In the genomic region with DNA sequence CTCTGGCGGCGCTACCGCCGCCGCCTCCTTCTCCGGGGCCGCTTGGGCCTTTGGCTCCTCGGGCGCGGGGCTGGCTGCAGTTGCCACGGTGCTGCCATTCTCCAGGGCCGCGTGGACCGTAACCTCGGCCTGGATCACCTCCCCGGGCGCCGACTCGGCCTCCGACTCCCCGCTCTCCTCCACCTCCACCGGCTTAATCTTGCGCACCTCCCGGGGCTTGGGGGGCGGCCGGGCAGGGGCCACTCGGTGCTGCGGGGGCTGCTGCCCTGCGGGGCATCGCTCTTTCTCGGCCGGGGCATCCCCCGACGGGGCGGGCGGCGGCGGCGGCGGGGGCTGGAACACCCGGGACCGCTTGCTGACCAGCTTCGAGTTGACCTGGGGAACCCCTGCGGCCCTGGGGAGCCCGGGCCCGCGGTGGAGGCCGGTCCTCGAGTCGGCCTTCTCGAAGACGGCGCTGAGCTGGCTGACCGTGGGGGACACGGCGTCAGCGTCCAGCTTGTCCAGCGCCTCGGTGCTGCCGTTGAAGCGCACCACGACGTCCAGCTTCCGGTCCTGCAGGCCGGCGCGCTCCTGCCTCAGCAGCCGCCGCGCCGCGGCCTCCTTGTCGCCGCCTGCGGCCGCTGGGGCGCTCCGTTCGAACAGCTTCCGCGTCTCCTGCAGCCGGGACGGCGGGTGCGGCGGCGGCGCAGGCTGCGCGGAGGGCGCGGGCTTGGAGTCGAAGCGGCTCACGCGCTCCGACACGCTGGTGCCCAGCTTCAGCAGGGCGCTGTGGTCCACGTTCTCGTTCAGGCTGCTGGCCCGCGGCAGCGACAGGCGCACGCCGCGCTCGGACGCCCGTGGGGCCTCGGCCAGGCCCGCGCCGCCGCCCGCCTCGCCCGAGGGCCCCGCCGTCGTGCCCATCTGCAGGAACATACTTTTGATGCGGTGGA, we compare ENCODE assay signal across 1 cellular context.
TF ChIP-seq lines count a peak whose summit lies in the region.

No MANE protein-coding gene starts in this region.

TF ChIP-seq in HepG2, 621 proteins besides CTCF, POLR2A, EP300 and RAD21 (continued from another document and continues in another):
- TF ChIP-seq, protein P1, sequence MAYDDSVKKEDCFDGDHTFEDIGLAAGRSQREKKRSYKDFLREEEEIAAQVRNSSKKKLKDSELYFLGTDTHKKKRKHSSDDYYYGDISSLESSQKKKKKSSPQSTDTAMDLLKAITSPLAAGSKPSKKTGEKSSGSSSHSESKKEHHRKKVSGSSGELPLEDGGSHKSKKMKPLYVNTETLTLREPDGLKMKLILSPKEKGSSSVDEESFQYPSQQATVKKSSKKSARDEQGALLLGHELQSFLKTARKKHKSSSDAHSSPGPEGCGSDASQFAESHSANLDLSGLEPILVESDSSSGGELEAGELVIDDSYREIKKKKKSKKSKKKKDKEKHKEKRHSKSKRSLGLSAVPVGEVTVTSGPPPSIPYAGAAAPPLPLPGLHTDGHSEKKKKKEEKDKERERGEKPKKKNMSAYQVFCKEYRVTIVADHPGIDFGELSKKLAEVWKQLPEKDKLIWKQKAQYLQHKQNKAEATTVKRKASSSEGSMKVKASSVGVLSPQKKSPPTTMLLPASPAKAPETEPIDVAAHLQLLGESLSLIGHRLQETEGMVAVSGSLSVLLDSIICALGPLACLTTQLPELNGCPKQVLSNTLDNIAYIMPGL (CRISPR knock-in tag; IDR thresholded peaks at IDR 0.05; ENCODE audit: borderline replicate concordance in 1 of 2, low read depth in 1 of 2) = peak; percentile 82 to 86; a peak in 3 of 4 replicates
- TF ChIP-seq TBX3 (IDR thresholded peaks at IDR 0.05; ENCODE audit: borderline replicate concordance) (no peak), FOXK2 (IDR thresholded peaks at IDR 0.05) (no peak), ZNF484 (CRISPR knock-in tag; IDR thresholded peaks at IDR 0.05; ENCODE audit: borderline replicate concordance, low read depth) (no peak), KAT2B (IDR thresholded peaks at IDR 0.05; ENCODE audit: borderline replicate concordance, low read depth, low read length) (no peak), ZC3H4 (CRISPR knock-in tag; IDR thresholded peaks at IDR 0.05; ENCODE audit: borderline replicate concordance) (no peak), TSC22D2 (CRISPR knock-in tag; IDR thresholded peaks at IDR 0.05; ENCODE audit: borderline replicate concordance) (no peak), ZNF207 (IDR thresholded peaks at IDR 0.05; ENCODE audit: borderline replicate concordance) (no peak), YY1 (IDR thresholded peaks at IDR 0.05; ENCODE audit: insufficient read depth, insufficient replicate concordance, low read depth, low read length) (peak; percentile 11), JUN (CRISPR knock-in tag; IDR thresholded peaks at IDR 0.05) (no peak), KMT2A (CRISPR knock-in tag; IDR thresholded peaks at IDR 0.05) (peak; percentile 85), ZNF776 (CRISPR knock-in tag; IDR thresholded peaks at IDR 0.05) (peak; percentile 90), FLYWCH1 (CRISPR knock-in tag; IDR thresholded peaks at IDR 0.05) (no peak; the same call in 1 of the 2 replicates), FOXC1 (CRISPR knock-in tag; IDR thresholded peaks at IDR 0.05; ENCODE audit: borderline replicate concordance) (no peak), THAP11 (CRISPR knock-in tag; IDR thresholded peaks at IDR 0.05) (peak; percentile 25; the same call in 1 of the 2 replicates), SRSF1 (optimal IDR thresholded peaks at IDR 0.05; ENCODE audit: low read depth, low read length) (no peak), HNRNPH1 (optimal IDR thresholded peaks at IDR 0.05; ENCODE audit: low read depth, low read length) (no peak), SAP130 (CRISPR knock-in tag; IDR thresholded peaks at IDR 0.05; ENCODE audit: low read depth) (peak; percentile 80), ZNF737 (CRISPR knock-in tag; IDR thresholded peaks at IDR 0.05; ENCODE audit: borderline replicate concordance) (no peak), AGO1 (IDR thresholded peaks at IDR 0.05; ENCODE audit: low read depth, low read length, poor library complexity, severe bottlenecking) (peak; percentile 28), GTF2F1 (IDR thresholded peaks at IDR 0.05; ENCODE audit: low read length) (no peak)
- TF ChIP-seq, protein P2, sequence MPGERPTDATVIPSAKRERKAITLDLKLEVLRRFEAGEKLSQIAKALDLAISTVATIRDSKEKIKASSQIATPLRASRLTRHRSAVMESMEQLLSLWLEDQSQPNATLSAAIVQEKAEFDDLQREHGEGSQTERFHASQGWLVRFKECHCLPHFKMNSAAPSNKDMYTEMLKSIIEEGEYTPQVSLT (CRISPR knock-in tag; IDR thresholded peaks at IDR 0.05; ENCODE audit: borderline replicate concordance, low read depth) = no peak
- TF ChIP-seq, protein P3, sequence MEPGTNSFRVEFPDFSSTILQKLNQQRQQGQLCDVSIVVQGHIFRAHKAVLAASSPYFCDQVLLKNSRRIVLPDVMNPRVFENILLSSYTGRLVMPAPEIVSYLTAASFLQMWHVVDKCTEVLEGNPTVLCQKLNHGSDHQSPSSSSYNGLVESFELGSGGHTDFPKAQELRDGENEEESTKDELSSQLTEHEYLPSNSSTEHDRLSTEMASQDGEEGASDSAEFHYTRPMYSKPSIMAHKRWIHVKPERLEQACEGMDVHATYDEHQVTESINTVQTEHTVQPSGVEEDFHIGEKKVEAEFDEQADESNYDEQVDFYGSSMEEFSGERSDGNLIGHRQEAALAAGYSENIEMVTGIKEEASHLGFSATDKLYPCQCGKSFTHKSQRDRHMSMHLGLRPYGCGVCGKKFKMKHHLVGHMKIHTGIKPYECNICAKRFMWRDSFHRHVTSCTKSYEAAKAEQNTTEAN (CRISPR knock-in tag; conservative IDR thresholded peaks at IDR 0.05) = peak; percentile 60; the same call in 1 of the 2 replicates
- TF ChIP-seq, protein P4, sequence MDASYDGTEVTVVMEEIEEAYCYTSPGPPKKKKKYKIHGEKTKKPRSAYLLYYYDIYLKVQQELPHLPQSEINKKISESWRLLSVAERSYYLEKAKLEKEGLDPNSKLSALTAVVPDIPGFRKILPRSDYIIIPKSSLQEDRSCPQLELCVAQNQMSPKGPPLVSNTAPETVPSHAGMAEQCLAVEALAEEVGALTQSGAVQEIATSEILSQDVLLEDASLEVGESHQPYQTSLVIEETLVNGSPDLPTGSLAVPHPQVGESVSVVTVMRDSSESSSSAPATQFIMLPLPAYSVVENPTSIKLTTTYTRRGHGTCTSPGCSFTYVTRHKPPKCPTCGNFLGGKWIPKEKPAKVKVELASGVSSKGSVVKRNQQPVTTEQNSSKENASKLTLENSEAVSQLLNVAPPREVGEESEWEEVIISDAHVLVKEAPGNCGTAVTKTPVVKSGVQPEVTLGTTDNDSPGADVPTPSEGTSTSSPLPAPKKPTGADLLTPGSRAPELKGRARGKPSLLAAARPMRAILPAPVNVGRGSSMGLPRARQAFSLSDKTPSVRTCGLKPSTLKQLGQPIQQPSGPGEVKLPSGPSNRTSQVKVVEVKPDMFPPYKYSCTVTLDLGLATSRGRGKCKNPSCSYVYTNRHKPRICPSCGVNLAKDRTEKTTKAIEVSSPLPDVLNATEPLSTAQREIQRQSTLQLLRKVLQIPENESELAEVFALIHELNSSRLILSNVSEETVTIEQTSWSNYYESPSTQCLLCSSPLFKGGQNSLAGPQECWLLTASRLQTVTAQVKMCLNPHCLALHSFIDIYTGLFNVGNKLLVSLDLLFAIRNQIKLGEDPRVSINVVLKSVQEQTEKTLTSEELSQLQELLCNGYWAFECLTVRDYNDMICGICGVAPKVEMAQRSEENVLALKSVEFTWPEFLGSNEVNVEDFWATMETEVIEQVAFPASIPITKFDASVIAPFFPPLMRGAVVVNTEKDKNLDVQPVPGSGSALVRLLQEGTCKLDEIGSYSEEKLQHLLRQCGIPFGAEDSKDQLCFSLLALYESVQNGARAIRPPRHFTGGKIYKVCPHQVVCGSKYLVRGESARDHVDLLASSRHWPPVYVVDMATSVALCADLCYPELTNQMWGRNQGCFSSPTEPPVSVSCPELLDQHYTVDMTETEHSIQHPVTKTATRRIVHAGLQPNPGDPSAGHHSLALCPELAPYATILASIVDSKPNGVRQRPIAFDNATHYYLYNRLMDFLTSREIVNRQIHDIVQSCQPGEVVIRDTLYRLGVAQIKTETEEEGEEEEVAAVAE (CRISPR knock-in tag; IDR thresholded peaks at IDR 0.05; ENCODE audit: borderline replicate concordance) = no peak
- TF ChIP-seq, protein P5, sequence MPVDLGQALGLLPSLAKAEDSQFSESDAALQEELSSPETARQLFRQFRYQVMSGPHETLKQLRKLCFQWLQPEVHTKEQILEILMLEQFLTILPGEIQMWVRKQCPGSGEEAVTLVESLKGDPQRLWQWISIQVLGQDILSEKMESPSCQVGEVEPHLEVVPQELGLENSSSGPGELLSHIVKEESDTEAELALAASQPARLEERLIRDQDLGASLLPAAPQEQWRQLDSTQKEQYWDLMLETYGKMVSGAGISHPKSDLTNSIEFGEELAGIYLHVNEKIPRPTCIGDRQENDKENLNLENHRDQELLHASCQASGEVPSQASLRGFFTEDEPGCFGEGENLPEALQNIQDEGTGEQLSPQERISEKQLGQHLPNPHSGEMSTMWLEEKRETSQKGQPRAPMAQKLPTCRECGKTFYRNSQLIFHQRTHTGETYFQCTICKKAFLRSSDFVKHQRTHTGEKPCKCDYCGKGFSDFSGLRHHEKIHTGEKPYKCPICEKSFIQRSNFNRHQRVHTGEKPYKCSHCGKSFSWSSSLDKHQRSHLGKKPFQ (CRISPR knock-in tag; IDR thresholded peaks at IDR 0.05; ENCODE audit: insufficient replicate concordance) = no peak
- TF ChIP-seq, protein P6, sequence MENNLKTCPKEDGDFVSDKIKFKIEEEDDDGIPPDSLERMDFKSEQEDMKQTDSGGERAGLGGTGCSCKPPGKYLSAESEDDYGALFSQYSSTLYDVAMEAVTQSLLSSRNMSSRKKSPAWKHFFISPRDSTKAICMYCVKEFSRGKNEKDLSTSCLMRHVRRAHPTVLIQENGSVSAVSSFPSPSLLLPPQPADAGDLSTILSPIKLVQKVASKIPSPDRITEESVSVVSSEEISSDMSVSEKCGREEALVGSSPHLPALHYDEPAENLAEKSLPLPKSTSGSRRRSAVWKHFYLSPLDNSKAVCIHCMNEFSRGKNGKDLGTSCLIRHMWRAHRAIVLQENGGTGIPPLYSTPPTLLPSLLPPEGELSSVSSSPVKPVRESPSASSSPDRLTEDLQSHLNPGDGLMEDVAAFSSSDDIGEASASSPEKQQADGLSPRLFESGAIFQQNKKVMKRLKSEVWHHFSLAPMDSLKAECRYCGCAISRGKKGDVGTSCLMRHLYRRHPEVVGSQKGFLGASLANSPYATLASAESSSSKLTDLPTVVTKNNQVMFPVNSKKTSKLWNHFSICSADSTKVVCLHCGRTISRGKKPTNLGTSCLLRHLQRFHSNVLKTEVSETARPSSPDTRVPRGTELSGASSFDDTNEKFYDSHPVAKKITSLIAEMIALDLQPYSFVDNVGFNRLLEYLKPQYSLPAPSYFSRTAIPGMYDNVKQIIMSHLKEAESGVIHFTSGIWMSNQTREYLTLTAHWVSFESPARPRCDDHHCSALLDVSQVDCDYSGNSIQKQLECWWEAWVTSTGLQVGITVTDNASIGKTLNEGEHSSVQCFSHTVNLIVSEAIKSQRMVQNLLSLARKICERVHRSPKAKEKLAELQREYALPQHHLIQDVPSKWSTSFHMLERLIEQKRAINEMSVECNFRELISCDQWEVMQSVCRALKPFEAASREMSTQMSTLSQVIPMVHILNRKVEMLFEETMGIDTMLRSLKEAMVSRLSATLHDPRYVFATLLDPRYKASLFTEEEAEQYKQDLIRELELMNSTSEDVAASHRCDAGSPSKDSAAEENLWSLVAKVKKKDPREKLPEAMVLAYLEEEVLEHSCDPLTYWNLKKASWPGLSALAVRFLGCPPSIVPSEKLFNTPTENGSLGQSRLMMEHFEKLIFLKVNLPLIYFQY (CRISPR knock-in tag; IDR thresholded peaks at IDR 0.05; ENCODE audit: borderline replicate concordance) = no peak
- TF ChIP-seq, protein P7, sequence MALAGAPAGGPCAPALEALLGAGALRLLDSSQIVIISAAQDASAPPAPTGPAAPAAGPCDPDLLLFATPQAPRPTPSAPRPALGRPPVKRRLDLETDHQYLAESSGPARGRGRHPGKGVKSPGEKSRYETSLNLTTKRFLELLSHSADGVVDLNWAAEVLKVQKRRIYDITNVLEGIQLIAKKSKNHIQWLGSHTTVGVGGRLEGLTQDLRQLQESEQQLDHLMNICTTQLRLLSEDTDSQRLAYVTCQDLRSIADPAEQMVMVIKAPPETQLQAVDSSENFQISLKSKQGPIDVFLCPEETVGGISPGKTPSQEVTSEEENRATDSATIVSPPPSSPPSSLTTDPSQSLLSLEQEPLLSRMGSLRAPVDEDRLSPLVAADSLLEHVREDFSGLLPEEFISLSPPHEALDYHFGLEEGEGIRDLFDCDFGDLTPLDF (CRISPR knock-in tag; IDR thresholded peaks at IDR 0.05) = no peak
- TF ChIP-seq, protein P8, sequence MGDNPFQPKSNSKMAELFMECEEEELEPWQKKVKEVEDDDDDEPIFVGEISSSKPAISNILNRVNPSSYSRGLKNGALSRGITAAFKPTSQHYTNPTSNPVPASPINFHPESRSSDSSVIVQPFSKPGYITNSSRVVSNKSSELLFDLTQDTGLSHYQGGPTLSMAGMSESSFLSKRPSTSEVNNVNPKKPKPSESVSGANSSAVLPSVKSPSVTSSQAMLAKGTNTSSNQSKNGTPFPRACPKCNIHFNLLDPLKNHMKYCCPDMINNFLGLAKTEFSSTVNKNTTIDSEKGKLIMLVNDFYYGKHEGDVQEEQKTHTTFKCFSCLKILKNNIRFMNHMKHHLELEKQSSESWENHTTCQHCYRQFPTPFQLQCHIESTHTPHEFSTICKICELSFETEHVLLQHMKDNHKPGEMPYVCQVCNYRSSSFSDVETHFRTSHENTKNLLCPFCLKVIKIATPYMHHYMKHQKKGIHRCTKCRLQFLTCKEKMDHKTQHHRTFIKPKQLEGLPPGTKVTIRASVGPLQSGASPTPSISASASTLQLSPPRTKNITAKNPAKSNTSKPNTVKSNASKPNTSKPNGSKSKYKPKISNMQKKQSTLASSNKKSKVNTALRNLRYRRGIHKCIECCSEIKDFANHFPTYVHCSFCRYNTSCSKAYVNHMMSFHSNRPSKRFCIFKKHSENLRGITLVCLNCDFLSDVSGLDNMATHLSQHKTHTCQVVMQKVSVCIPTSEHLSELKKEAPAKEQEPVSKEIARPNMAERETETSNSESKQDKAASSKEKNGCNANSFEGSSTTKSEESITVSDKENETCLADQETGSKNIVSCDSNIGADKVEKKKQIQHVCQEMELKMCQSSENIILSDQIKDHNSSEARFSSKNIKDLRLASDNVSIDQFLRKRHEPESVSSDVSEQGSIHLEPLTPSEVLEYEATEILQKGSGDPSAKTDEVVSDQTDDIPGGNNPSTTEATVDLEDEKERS (CRISPR knock-in tag; IDR thresholded peaks at IDR 0.05) = no peak
- TF ChIP-seq, protein P9, sequence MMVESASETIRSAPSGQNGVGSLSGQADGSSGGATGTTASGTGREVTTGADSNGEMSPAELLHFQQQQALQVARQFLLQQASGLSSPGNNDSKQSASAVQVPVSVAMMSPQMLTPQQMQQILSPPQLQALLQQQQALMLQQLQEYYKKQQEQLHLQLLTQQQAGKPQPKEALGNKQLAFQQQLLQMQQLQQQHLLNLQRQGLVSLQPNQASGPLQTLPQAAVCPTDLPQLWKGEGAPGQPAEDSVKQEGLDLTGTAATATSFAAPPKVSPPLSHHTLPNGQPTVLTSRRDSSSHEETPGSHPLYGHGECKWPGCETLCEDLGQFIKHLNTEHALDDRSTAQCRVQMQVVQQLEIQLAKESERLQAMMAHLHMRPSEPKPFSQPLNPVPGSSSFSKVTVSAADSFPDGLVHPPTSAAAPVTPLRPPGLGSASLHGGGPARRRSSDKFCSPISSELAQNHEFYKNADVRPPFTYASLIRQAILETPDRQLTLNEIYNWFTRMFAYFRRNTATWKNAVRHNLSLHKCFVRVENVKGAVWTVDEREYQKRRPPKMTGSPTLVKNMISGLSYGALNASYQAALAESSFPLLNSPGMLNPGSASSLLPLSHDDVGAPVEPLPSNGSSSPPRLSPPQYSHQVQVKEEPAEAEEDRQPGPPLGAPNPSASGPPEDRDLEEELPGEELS (CRISPR knock-in tag; IDR thresholded peaks at IDR 0.05) = no peak
